ENCODE assay signal across 8 cellular contexts in genomic region chr19:17996826-17997316, GRCh38. TPM values are rescaled to one million over a fixed set of nuclear protein-coding genes. Genes with fewer than 3 reads are reported as not detected.
DNase-seq lines count a peak whose midpoint lies in the region; ATAC-seq and TF ChIP-seq lines count a peak whose summit lies in the region.

No MANE protein-coding gene starts in this region.

- no peak overlapping the region for H3K23ac ChIP-seq in IMR-90 (ENCODE audit: low read depth, low read length)

- no peak overlapping the region for H2BK5ac ChIP-seq in IMR-90 (ENCODE audit: low read depth, low read length, poor library complexity, severe bottlenecking)

- H2AK9ac ChIP-seq in IMR-90 (replicated peaks; ENCODE audit: low read depth, low read length, poor library complexity) = peak overlapping the region; percentile 85

- H2AFZ ChIP-seq in IMR-90 (replicated peaks; ENCODE audit: low read length, poor library complexity) = peak overlapping the region; percentile 90

- peak overlapping the region; percentile 37 for H3K27ac Mint-ChIP-seq in activated T-cell treated with anti-CD3 and anti-CD28 coated beads, Interleukin-2, amount 50 U/mL, for 24 hours
- no peak overlapping the region for H3K27ac Mint-ChIP-seq in nephron

- TF ChIP-seq POLR2A in IMR-90 (IDR thresholded peaks at IDR 0.05; ENCODE audit: low read depth, low read length) (0 out of 2 replicates have a peak, but pooled peaks have one; percentile 37), esophagus squamous epithelium (IDR thresholded peaks at IDR 0.05) (no peak)

- H2BK15ac ChIP-seq in IMR-90 (ENCODE audit: low read depth, low read length) = no peak overlapping the region

- no peak overlapping the region for H3K18ac ChIP-seq in IMR-90 (ENCODE audit: low read depth, low read length)

- POLR2A ChIA-PET in IMR-90 (lab: Charles Lee; ENCODE audit: unreplicated experiment) = no interaction called here

- BruUV-seq in IMR-90 (replicated peaks; lab: Mats Ljungman, UMichigan) = no TSS peak

- CTCF ChIA-PET in IMR-90 (lab: Yijun Ruan, JAX) = interaction anchor here (0.6 to 2.3 kb wide), 3 partner anchors 59 to 75 kb away, joined by 4 to 13 read pairs (median 5); partner anchors contain the start of gene CCDC124

- H3K14ac ChIP-seq in IMR-90 (replicated peaks; ENCODE audit: low read depth, low read length) = no peak overlapping the region

- intact Hi-C loops in IMR-90 (cut with micrococcal nuclease) = loop anchor here (1.0 to 5.0 kb wide), 4 partner anchors 50 to 140 kb away; partner anchors contain the start of gene RPL18A
- intact Hi-C loops in esophagus squamous epithelium (cut with DNase I) = loop anchor here (5.0 kb wide), 2 partner anchors 60 to 130 kb away; no protein-coding TSS in a partner anchor

- no peaks in the 10 kb centered on the region for H3K36me3 ChIP-seq in IMR-90 (ENCODE audit: control insufficient read depth, insufficient read depth, low read length)
- H3K36me3 ChIP-seq in esophagus squamous epithelium = no peaks in the 10 kb centered on the region

- dilution Hi-C loops in IMR-90 (cut with HindIII; ENCODE audit: low sequenced_read_pairs, unreplicated experiment) = no loop called here

- no peaks in the 10 kb centered on the region for H4K20me1 ChIP-seq in IMR-90 (ENCODE audit: insufficient read depth, low read length)

- H3K9me3 ChIP-seq in IMR-90 (ENCODE audit: control insufficient read depth, insufficient read depth, low read length) = no peaks in the 10 kb centered on the region
- H3K9me3 ChIP-seq in esophagus squamous epithelium = no peaks in the 10 kb centered on the region

- peaks cover 5% of the 10 kb centered on the region in 2 experiments; a peak in 2 of 4 replicates for H3K79me1 ChIP-seq in IMR-90 (ENCODE audit: low read depth in 1 of 2, low read length in 2 of 2)

- TF ChIP-seq CTCF in IMR-90 (conservative IDR thresholded peaks at IDR 0.05; ENCODE audit: low read depth, low read length) (peak; percentile 98), esophagus squamous epithelium (IDR thresholded peaks at IDR 0.05) (peak; percentile 96 to 98 (median 98)), nephron (IDR thresholded peaks at IDR 0.05; ENCODE audit: unreplicated experiment in 3 of 3) (peak; percentile 92 to 98 (median 95))

- in situ Hi-C loops in IMR-90 (cut with MboI; ENCODE audit: low sequenced_read_pairs) = no loop called here

- no peaks in the 10 kb centered on the region; the same call in 1 of the 2 replicates for H3K9me1 ChIP-seq in IMR-90 (ENCODE audit: insufficient read depth, low read length)

- no peaks in the 10 kb centered on the region for H3K27me3 Mint-ChIP-seq in activated T-cell treated with anti-CD3 and anti-CD28 coated beads, Interleukin-2, amount 50 U/mL, for 24 hours
- H3K27me3 Mint-ChIP-seq in nephron (ENCODE audit: low read depth) = peaks cover 13% of the 10 kb centered on the region

- 40% methylated on average over 1 of the region's 15 CpGs; no CpG with 5 or more reads in 1 of the 2 experiments for WGBS in IMR-90 (ENCODE audit: extremely low coverage in 2 of 2, insufficient read length in 1 of 2), 2 experiments
- WGBS in esophagus squamous epithelium, 2 donors = 4 to 16% methylated on average over 10 to 11 of the region's 15 CpGs

- no peak overlapping the region for H3K4me3 Mint-ChIP-seq in activated T-cell treated with anti-CD3 and anti-CD28 coated beads, Interleukin-2, amount 50 U/mL, for 24 hours
- no peak overlapping the region for H3K4me3 Mint-ChIP-seq in nephron

- no peak overlapping the region for H4K8ac ChIP-seq in IMR-90 (ENCODE audit: low read depth in 2 of 2, low read length in 2 of 2)

- H3K36me3 Mint-ChIP-seq in activated T-cell treated with anti-CD3 and anti-CD28 coated beads, Interleukin-2, amount 50 U/mL, for 24 hours (ENCODE audit: low read depth) = peaks cover 2% of the 10 kb centered on the region
- H3K36me3 Mint-ChIP-seq in nephron (ENCODE audit: low read depth) = no peaks in the 10 kb centered on the region

- H2BK20ac ChIP-seq in IMR-90 (ENCODE audit: low read depth, low read length) = no peak overlapping the region

- no peak overlapping the region for H3K4me3 ChIP-seq in IMR-90 (ENCODE audit: insufficient read depth, low read depth, low read length)
- H3K4me3 ChIP-seq in esophagus squamous epithelium = no peak overlapping the region

- H4K91ac ChIP-seq in IMR-90 (ENCODE audit: insufficient read depth, low read depth, low read length) = no peak overlapping the region

- no peaks in the 10 kb centered on the region for H3K9me3 Mint-ChIP-seq in activated T-cell treated with anti-CD3 and anti-CD28 coated beads, Interleukin-2, amount 50 U/mL, for 24 hours
- peaks cover 2% of the 10 kb centered on the region for H3K9me3 Mint-ChIP-seq in nephron

- no peak overlapping the region for H3K4me2 ChIP-seq in IMR-90 (ENCODE audit: low read depth, low read length)

- no peak overlapping the region for H4K5ac ChIP-seq in IMR-90 (ENCODE audit: low read depth, low read length)

- peak; percentile 95 for DNase-seq in GM03348 (ENCODE audit: low spot score)
- DNase-seq in IMR-90 = peak; percentile 52
- DNase-seq in activated T-cell treated with anti-CD3 and anti-CD28 coated beads, Interleukin-2, amount 50 U/mL, for 24 hours = peak; percentile 93
- no peak for DNase-seq in esophagus squamous epithelium (lab: John Stamatoyannopoulos, UW)
- DNase-seq in stimulated activated naive CD8-positive, alpha-beta T cell treated with anti-CD3 and anti-CD28 coated beads, Interleukin-15, Interleukin-2, amounts not matched to agents 100 U/mL and 50 U/mL, for 24 hours = peak; percentile 92

- H3K4me1 ChIP-seq in IMR-90 (ENCODE audit: control insufficient read depth, insufficient read depth, low read length) (no peaks in the 10 kb centered on the region), esophagus squamous epithelium (peaks cover 9 to 32% (median 10%) of the 10 kb centered on the region in 3 donors)

- no peak overlapping the region for H2BK120ac ChIP-seq in IMR-90 (ENCODE audit: low read depth, low read length)

- no peak overlapping the region for H3K9ac ChIP-seq in IMR-90 (ENCODE audit: low read depth, low read length)

- H3K4me1 Mint-ChIP-seq in activated T-cell treated with anti-CD3 and anti-CD28 coated beads, Interleukin-2, amount 50 U/mL, for 24 hours (ENCODE audit: low read depth) = peaks cover 19% of the 10 kb centered on the region
- H3K4me1 Mint-ChIP-seq in nephron = peaks cover 5% of the 10 kb centered on the region

- ATAC-seq in IMR-90 (ENCODE audit: low read depth) (peak; percentile 85), HG03139 (IDR thresholded peaks at IDR 0.05; ENCODE audit: unreplicated experiment) (no peak)
- peak; percentile 70 for ATAC-seq in stimulated activated naive CD8-positive, alpha-beta T cell treated with anti-CD3 and anti-CD28 coated beads, Interleukin-15, Interleukin-2, amounts not matched to agents 100 U/mL and 50 U/mL, for 24 hours

- no peak overlapping the region for H3K4ac ChIP-seq in IMR-90 (ENCODE audit: low read depth, low read length)

- H3K27ac ChIP-seq in IMR-90 (ENCODE audit: insufficient read depth, low read length) (no peak overlapping the region), esophagus squamous epithelium (no peak overlapping the region)

- H3K27me3 ChIP-seq in IMR-90 (ENCODE audit: control insufficient read depth, insufficient read depth, low read length) (peaks cover 2% of the 10 kb centered on the region; the same call in 1 of the 2 replicates), esophagus squamous epithelium (peaks cover 0 to 7% (median 0%) of the 10 kb centered on the region in 4 donors)

- no peak overlapping the region for H3K56ac ChIP-seq in IMR-90 (ENCODE audit: extremely low read depth, insufficient read depth, low read length)

- peak; percentile 96 for TF ChIP-seq RAD21 in IMR-90 (IDR thresholded peaks at IDR 0.05; ENCODE audit: low read length)

- peak overlapping the region; percentile 51 for H2AK5ac ChIP-seq in IMR-90 (ENCODE audit: low read depth, low read length)

TF ChIP-seq in IMR-90, 13 proteins besides CTCF, POLR2A, EP300 and RAD21 (continues in another document):
- TF ChIP-seq CEBPB (IDR thresholded peaks at IDR 0.05; ENCODE audit: low read depth, low read length) (peak; percentile 25; the same call in 1 of the 2 replicates), MXI1 (IDR thresholded peaks at IDR 0.05; ENCODE audit: borderline replicate concordance, low read depth, low read length) (no peak), RCOR1 (IDR thresholded peaks at IDR 0.05; ENCODE audit: insufficient replicate concordance, low read length) (peak; percentile 33)

TF ChIP-seq in PFSK-1, 5 proteins besides CTCF, POLR2A, EP300 and RAD21:
- TF ChIP-seq POLR2AphosphoS5 (IDR thresholded peaks at IDR 0.05; ENCODE audit: low read depth, low read length) = no peak
- peak; percentile 81 for TF ChIP-seq FOXP2 (optimal IDR thresholded peaks at IDR 0.05; ENCODE audit: borderline replicate concordance, extremely low read depth, extremely low read length, insufficient read depth)

RNA-seq across cellular contexts. Expression of gene ARRDC2, which starts 11.1 kb away (rescaled TPM):
- total RNA-seq in IMR-90 (2012; rRNA removed) (1.4 and 1.9 TPM in 2 replicates), esophagus squamous epithelium (10 to 100 TPM; 12.4 to 37.2 (median 15.4) TPM)
- 4.5 and 4.9 TPM in 2 replicates for polyA plus RNA-seq in IMR-90 (2012; rRNA removed)
- 1.7 and 6.3 TPM in 2 replicates for polyA plus RNA-seq in IMR-90 (2012; cell fraction: cytosol; rRNA removed)
- polyA plus RNA-seq in IMR-90 (2012; cell fraction: nucleus; rRNA removed; ENCODE audit: low replicate concordance) = 11.8 and 32.4 TPM in 2 replicates
- 19.6 TPM for polyA plus RNA-seq in PFSK-1 (2012; ENCODE audit: insufficient read length, low read depth)

RNA-seq across cellular contexts. Expression of gene KCNN1, which starts 30.0 kb away (rescaled TPM):
- total RNA-seq in IMR-90 (2012; rRNA removed) (under 0.01 TPM in 1 of 2 replicates, not detected in the other), esophagus squamous epithelium (1 to 10 TPM in 1 of 4 donors, under 1 TPM in 1, not detected in 2; 0.22 to 3.1 TPM)
- 0.09 and 0.36 TPM in 2 replicates for polyA plus RNA-seq in IMR-90 (2012; rRNA removed)
- 0.02 and 0.40 TPM in 2 replicates for polyA plus RNA-seq in IMR-90 (2012; cell fraction: cytosol; rRNA removed)
- 0.10 and 0.17 TPM in 2 replicates for polyA plus RNA-seq in IMR-90 (2012; cell fraction: nucleus; rRNA removed; ENCODE audit: low replicate concordance)
- polyA plus RNA-seq in PFSK-1 (2012; ENCODE audit: insufficient read length, low read depth) = 8.5 TPM
